In genomic region chr4:140153744-140154571, GRCh38 we compare ENCODE assay signal across 8 cellular contexts.
DNase-seq lines count a peak whose midpoint lies in the region; ATAC-seq and TF ChIP-seq lines count a peak whose summit lies in the region.

MAML3 (minus strand) TSS chr4:140154184; CDS start chr4:140153327, 857 bp downstream.

- peak; percentile 53 for ATAC-seq in GM18907 (IDR thresholded peaks at IDR 0.05; ENCODE audit: unreplicated experiment)
- ATAC-seq in HG03565 (IDR thresholded peaks at IDR 0.05; ENCODE audit: unreplicated experiment), result peak; percentile 35

- TF ChIP-seq CTCF in coronary artery (IDR thresholded peaks at IDR 0.05), result no peak

- DNase-seq in NCI-H748 (lab: John Stamatoyannopoulos, UW; ENCODE audit: unreplicated experiment) (peak; percentile 92), coronary artery (ENCODE audit: low spot score) (peak; percentile 95), left kidney (ENCODE audit: low read depth, low spot score) (peak; percentile 99), GM19240 (ENCODE audit: insufficient read length, low spot score) (no peak)
- peak; percentile 80 for DNase-seq in activated CD4-positive, alpha-beta T cell treated with anti-CD3 and anti-CD28 coated beads, Interleukin-2, amount 50 U/mL, for 1 hour
- DNase-seq in stimulated activated CD4-positive, alpha-beta T cell treated with anti-CD3 and anti-CD28 coated beads, Interleukin-1b, Interleukin-23, amount 100 ng/mL, for 1 hour (ENCODE audit: low read depth in 2 of 2), result peak; percentile 53 to 62

- peak within 1 kb of the TSS; percentile 97 to 99 for H3K27ac ChIP-seq in coronary artery

- peak within 1 kb of the TSS; percentile 93 for H3K4me3 ChIP-seq in coronary artery
